Comparison of ENCODE assay signal across 13 cellular contexts in genomic region chr3:179258820-179259219, GRCh38. TPM values are rescaled to one million over a fixed set of nuclear protein-coding genes. Genes with fewer than 3 reads are reported as not detected.
"Had no signal": no experiment of that assay in that cellular context is flagged by ENCODE, and none has a peak within 500 bp of the region (broad histone marks: within the 10 kb centered on the region; RNA-seq: fewer than 3 reads in every experiment).

No MANE protein-coding gene starts in this region.

- H3K27ac ChIP-seq: ovary, thoracic aorta, upper lobe of right lung had no signal

- H3K4me3 Mint-ChIP-seq: activated CD4-positive, alpha-beta T cell treated with anti-CD3 and anti-CD28 coated beads for 36 hours; activated naive CD8-positive, alpha-beta T cell; effector memory CD8-positive, alpha-beta T cell; stimulated activated effector memory CD8-positive, alpha-beta T cell treated with anti-CD3 and anti-CD28 coated beads, Interleukin-12 subunit alpha, Interleukin-12 subunit beta, amount 100 ng/mL, for 72 hours had no signal

- H3K4me3 ChIP-seq: ovary, smooth muscle cell, thoracic aorta, upper lobe of right lung had no signal

- ATAC-seq: activated CD4-positive, alpha-beta T cell treated with anti-CD3 and anti-CD28 coated beads for 36 hours; effector memory CD8-positive, alpha-beta T cell; naive thymus-derived CD4-positive, alpha-beta T cell; sciatic nerve; stimulated activated effector memory CD8-positive, alpha-beta T cell treated with anti-CD3 and anti-CD28 coated beads, Interleukin-12 subunit alpha, Interleukin-12 subunit beta, amount 100 ng/mL, for 72 hours; upper lobe of right lung had no signal

- DNase-seq: activated CD4-positive, alpha-beta T cell treated with anti-CD3 and anti-CD28 coated beads for 36 hours; activated CD4-positive, alpha-beta T cell treated with anti-CD3 and anti-CD28 coated beads, Interleukin-2, amount 50 U/mL, for 48 hours; effector memory CD8-positive, alpha-beta T cell; mesendoderm; naive thymus-derived CD4-positive, alpha-beta T cell; ovary; stimulated activated CD4-positive, alpha-beta T cell treated with anti-CD3 and anti-CD28 coated beads, Interleukin-4, amount 100 ng/mL, for 24 hours; upper lobe of right lung had no signal

- H3K9me3 ChIP-seq: ovary, upper lobe of right lung had no signal

- H3K36me3 Mint-ChIP-seq: activated naive CD8-positive, alpha-beta T cell; stimulated activated effector memory CD8-positive, alpha-beta T cell treated with anti-CD3 and anti-CD28 coated beads, Interleukin-12 subunit alpha, Interleukin-12 subunit beta, amount 100 ng/mL, for 72 hours had no signal

- H3K27ac Mint-ChIP-seq: activated CD4-positive, alpha-beta T cell treated with anti-CD3 and anti-CD28 coated beads for 36 hours; activated naive CD8-positive, alpha-beta T cell; stimulated activated effector memory CD8-positive, alpha-beta T cell treated with anti-CD3 and anti-CD28 coated beads, Interleukin-12 subunit alpha, Interleukin-12 subunit beta, amount 100 ng/mL, for 72 hours had no signal

- H3K36me3 ChIP-seq: ovary, thoracic aorta, upper lobe of right lung had no signal

- H3K27me3 Mint-ChIP-seq: activated CD4-positive, alpha-beta T cell treated with anti-CD3 and anti-CD28 coated beads for 36 hours; activated naive CD8-positive, alpha-beta T cell; effector memory CD8-positive, alpha-beta T cell had no signal

- H3K27me3 ChIP-seq: ovary, upper lobe of right lung had no signal

RNA-seq across cellular contexts. Expression of gene KCNMB3, which starts 7.9 kb away (rescaled TPM):
- polyA plus RNA-seq: smooth muscle cell had no signal
